Comparison of ENCODE assay signal across 13 cellular contexts in genomic region chr12:54051916-54052744, GRCh38. TPM values are rescaled to one million over a fixed set of nuclear protein-coding genes. Genes with fewer than 3 reads are reported as not detected.
DNase-seq lines count a peak whose midpoint lies in the region; ATAC-seq and TF ChIP-seq lines count a peak whose summit lies in the region.
"Had no signal": no experiment of that assay in that cellular context is flagged by ENCODE, and none has a peak within 500 bp of the region (broad histone marks: within the 10 kb centered on the region; RNA-seq: fewer than 3 reads in every experiment).

No MANE protein-coding gene starts in this region.

- peak overlapping the region; percentile 78 for H3K4me3 ChIP-seq in CD8-positive, alpha-beta memory T cell (ENCODE audit: low read length)
- peak overlapping the region; percentile 10; the same call in 1 of the 2 replicates for H3K4me3 ChIP-seq in LNCaP clone FGC (ENCODE audit: low read depth, low read length)
- H3K4me3 ChIP-seq in neural cell (ENCODE audit: low read length): no peak overlapping the region

- peaks cover 0 to 9% (median 0%) of the 10 kb centered on the region in 3 donors for H3K36me3 Mint-ChIP-seq in CD8-positive, alpha-beta memory T cell
- H3K36me3 Mint-ChIP-seq in central memory CD8-positive, alpha-beta T cell (ENCODE audit: insufficient read depth): peaks cover 17% of the 10 kb centered on the region

- H3K9me3 Mint-ChIP-seq in CD8-positive, alpha-beta memory T cell: no peaks in the 10 kb centered on the region
- no peaks in the 10 kb centered on the region for H3K9me3 Mint-ChIP-seq in central memory CD8-positive, alpha-beta T cell

- peak overlapping the region; percentile 37 to 96 (median 88) for H3K4me3 Mint-ChIP-seq in CD8-positive, alpha-beta memory T cell
- H3K4me3 Mint-ChIP-seq in central memory CD8-positive, alpha-beta T cell: peak overlapping the region; percentile 91

- H3K27me3 Mint-ChIP-seq in CD8-positive, alpha-beta memory T cell: peaks cover 42 to 87% of the 10 kb centered on the region in 2 donors
- peaks cover 58% of the 10 kb centered on the region for H3K27me3 Mint-ChIP-seq in central memory CD8-positive, alpha-beta T cell

- no peaks in the 10 kb centered on the region for H3K36me3 ChIP-seq in CD8-positive, alpha-beta memory T cell (ENCODE audit: insufficient read depth, low read length)
- no peaks in the 10 kb centered on the region for H3K36me3 ChIP-seq in neural cell (ENCODE audit: insufficient read depth, low read length)
- H3K36me3 ChIP-seq: vagina had no signal

- H3K27me3 ChIP-seq in CD8-positive, alpha-beta memory T cell (ENCODE audit: insufficient read depth, low read length, poor library complexity, severe bottlenecking): peaks cover 67% of the 10 kb centered on the region
- H3K27me3 ChIP-seq in neural cell (ENCODE audit: insufficient read depth, low read depth, low read length): peaks cover 99% of the 10 kb centered on the region

- H3K4me1 ChIP-seq in CD8-positive, alpha-beta memory T cell (ENCODE audit: insufficient read depth, low read length): peaks cover 47% of the 10 kb centered on the region

- CTCF ChIA-PET in CD8-positive, alpha-beta memory T cell (lab: Charles Lee): interaction anchor here (1.0 to 3.5 kb wide), 7 partner anchors 17 to 164 kb away, joined by 3 to 19 read pairs (median 4); partner anchors contain the start of gene HOXC5

- peak overlapping the region in 6 of 8 donors; percentile 6 to 94 (median 83) for H3K27ac Mint-ChIP-seq in CD8-positive, alpha-beta memory T cell
- H3K27ac Mint-ChIP-seq in central memory CD8-positive, alpha-beta T cell (ENCODE audit: low read depth): peak overlapping the region; percentile 92

- H3K4me1 Mint-ChIP-seq in CD8-positive, alpha-beta memory T cell: peaks cover 28 to 58% (median 47%) of the 10 kb centered on the region in 3 donors
- H3K4me1 Mint-ChIP-seq in central memory CD8-positive, alpha-beta T cell: peaks cover 39% of the 10 kb centered on the region

- H3F3A ChIP-seq in neural cell (ENCODE audit: insufficient read depth, low read length, poor library complexity, severe bottlenecking): no peaks in the 10 kb centered on the region

- no peak overlapping the region for H3K4me2 ChIP-seq in neural cell (ENCODE audit: low read length)

- in situ Hi-C loops in GM13976 (cut with MboI; ENCODE audit: low sequenced_read_pairs, unreplicated experiment): no loop called here

- H3K79me2 ChIP-seq in neural cell (replicated peaks; ENCODE audit: insufficient read depth, low read length): no peaks in the 10 kb centered on the region

- H3K9me3 ChIP-seq in CD8-positive, alpha-beta memory T cell (ENCODE audit: low read length): no peaks in the 10 kb centered on the region
- no peaks in the 10 kb centered on the region for H3K9me3 ChIP-seq in neural cell (ENCODE audit: low read length)
- H3K9me3 ChIP-seq: vagina had no signal

- H3K9ac ChIP-seq in neural cell (ENCODE audit: low read length): no peak overlapping the region

- POLR2A ChIA-PET in CD8-positive, alpha-beta memory T cell (lab: Charles Lee): interaction anchor here (0.5 to 1.1 kb wide), 2 partner anchors 9 to 30 kb away, joined by 3 read pairs; no protein-coding TSS in a partner anchor

- TF ChIP-seq CTCF in LNCaP clone FGC (IDR thresholded peaks at IDR 0.05; ENCODE audit: control insufficient read depth, extremely low read depth, insufficient read depth): no peak
- no peak for TF ChIP-seq CTCF in neural cell (IDR thresholded peaks at IDR 0.05; ENCODE audit: poor library complexity, severe bottlenecking)
- no peak for TF ChIP-seq CTCF in GM13976 (IDR thresholded peaks at IDR 0.05; ENCODE audit: borderline replicate concordance, control extremely low read depth, extremely low read depth, insufficient read depth, missing control alignments)

- no peaks in the 10 kb centered on the region for H3K9me2 ChIP-seq in neural cell (ENCODE audit: insufficient read depth, low read length)

- H3K27ac ChIP-seq in CD8-positive, alpha-beta memory T cell (ENCODE audit: low read depth, low read length): peak overlapping the region; percentile 81
- H3K27ac ChIP-seq in neural cell (ENCODE audit: low read length): no peak overlapping the region
- H3K27ac ChIP-seq: vagina had no signal

- no peak for TF ChIP-seq RAD21 in neural cell (conservative IDR thresholded peaks at IDR 0.05)

- H2AFZ ChIP-seq in neural cell (ENCODE audit: low read depth, low read length): no peak overlapping the region

- no peak for DNase-seq in CD8-positive, alpha-beta memory T cell
- DNase-seq in LNCaP clone FGC (ENCODE audit: low read depth) (no peak), GM13976 (ENCODE audit: low spot score) (no peak)
- DNase-seq in central memory CD8-positive, alpha-beta T cell (ENCODE audit: low spot score in 2 of 2): no peak
- no peak for DNase-seq in activated naive CD4-positive, alpha-beta T cell treated with anti-CD3 and anti-CD28 coated beads, Interleukin-2, amount 50 U/mL, for 16 hours
- DNase-seq: activated gamma-delta T cell, NCI-H187 had no signal

- ATAC-seq in central memory CD8-positive, alpha-beta T cell (replicated peaks; ENCODE audit: extremely low read depth, poor library complexity, severe bottlenecking): no peak
- ATAC-seq in GM18867 (IDR thresholded peaks at IDR 0.05; ENCODE audit: unreplicated experiment) (no peak), GM18520 (IDR thresholded peaks at IDR 0.05; ENCODE audit: unreplicated experiment) (no peak)

- no peaks in the 10 kb centered on the region for H4K20me1 ChIP-seq in neural cell (ENCODE audit: insufficient read depth)

- no peak for TF ChIP-seq EP300 in neural cell (conservative IDR thresholded peaks at IDR 0.05; ENCODE audit: poor library complexity, severe bottlenecking)

TF ChIP-seq in neural cell, 6 proteins besides CTCF, POLR2A, EP300 and RAD21:
- no peak for TF ChIP-seq MXI1 (conservative IDR thresholded peaks at IDR 0.05; ENCODE audit: poor library complexity, severe bottlenecking)
- TF ChIP-seq SMC3 (conservative IDR thresholded peaks at IDR 0.05; ENCODE audit: poor library complexity): no peak
- peak; percentile 22 for TF ChIP-seq POLR2AphosphoS5 (IDR thresholded peaks at IDR 0.05)

RNA-seq across cellular contexts. Expression of gene HOXC4, which starts 1.5 kb away (rescaled TPM):
- 1 to 10 TPM; 1.3 to 1.4 TPM for total RNA-seq in CD8-positive, alpha-beta memory T cell
- polyA plus RNA-seq in CD8-positive, alpha-beta memory T cell: 0.37 TPM
- polyA plus RNA-seq in neural cell: not detected in 2 replicates
- polyA minus RNA-seq in neural cell: not detected in 2 replicates
- total RNA-seq: liver; T-helper 2 cell treated with Interferon-gamma antibody and Interleukin-4, amounts not matched to agents 100 ng/mL and 5 ng/mL, for 36 hours had no signal

RNA-seq across cellular contexts. Expression of gene HOXC5, which starts 19.3 kb away (rescaled TPM):
- not detected for total RNA-seq in CD8-positive, alpha-beta memory T cell
- polyA plus RNA-seq in CD8-positive, alpha-beta memory T cell: not detected
- not detected in 2 replicates for polyA plus RNA-seq in neural cell
- not detected in 2 replicates for polyA minus RNA-seq in neural cell
- total RNA-seq: liver; T-helper 2 cell treated with Interferon-gamma antibody and Interleukin-4, amounts not matched to agents 100 ng/mL and 5 ng/mL, for 36 hours; vagina had no signal
- polyA plus RNA-seq: liver had no signal

RNA-seq across cellular contexts. Expression of gene HOXC6, which starts 23.9 kb away (rescaled TPM):
- total RNA-seq in CD8-positive, alpha-beta memory T cell: not detected
- not detected for polyA plus RNA-seq in CD8-positive, alpha-beta memory T cell
- not detected in 2 replicates for polyA plus RNA-seq in neural cell
- not detected in 2 replicates for polyA minus RNA-seq in neural cell
- total RNA-seq: T-helper 2 cell treated with Interferon-gamma antibody and Interleukin-4, amounts not matched to agents 100 ng/mL and 5 ng/mL, for 36 hours; vagina had no signal
- polyA plus RNA-seq: liver had no signal

RNA-seq across cellular contexts. Expression of gene HOXC8, which starts 43.3 kb away (rescaled TPM):
- not detected for total RNA-seq in CD8-positive, alpha-beta memory T cell
- polyA plus RNA-seq in CD8-positive, alpha-beta memory T cell: not detected
- not detected in 2 replicates for polyA plus RNA-seq in neural cell
- not detected in 2 replicates for polyA minus RNA-seq in neural cell
- total RNA-seq: liver; T-helper 2 cell treated with Interferon-gamma antibody and Interleukin-4, amounts not matched to agents 100 ng/mL and 5 ng/mL, for 36 hours; vagina had no signal
- polyA plus RNA-seq: liver had no signal

RNA-seq across cellular contexts. Expression of gene HOXC9, which starts 52.2 kb away (rescaled TPM):
- total RNA-seq in CD8-positive, alpha-beta memory T cell: not detected
- polyA plus RNA-seq in CD8-positive, alpha-beta memory T cell: not detected
- not detected in 2 replicates for polyA plus RNA-seq in neural cell
- not detected in 2 replicates for polyA minus RNA-seq in neural cell
- total RNA-seq: liver; T-helper 2 cell treated with Interferon-gamma antibody and Interleukin-4, amounts not matched to agents 100 ng/mL and 5 ng/mL, for 36 hours; vagina had no signal
- polyA plus RNA-seq: liver had no signal
